ENCODE assay signal across 25 cellular contexts in the genomic region with DNA sequence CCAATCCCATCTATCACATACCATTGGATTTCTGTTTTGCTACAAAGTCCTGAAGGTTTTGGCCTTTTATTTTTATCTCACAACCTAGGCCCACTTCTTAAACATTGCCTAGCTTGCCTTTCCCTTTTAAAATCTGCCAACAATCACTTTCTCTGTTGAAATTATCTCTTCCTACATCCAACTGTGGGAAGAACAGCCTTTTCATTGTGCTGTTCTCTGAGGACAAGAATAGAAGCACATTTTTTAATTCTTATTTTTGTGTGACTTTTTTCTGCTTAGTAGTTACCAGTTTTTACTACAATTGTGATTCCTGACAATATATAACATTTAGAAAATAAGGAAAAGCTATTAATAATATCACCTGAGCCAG.
"Had no signal": no experiment of that assay in that cellular context is flagged by ENCODE, and none has a peak within 500 bp of the region (broad histone marks: within the 10 kb centered on the region; RNA-seq: fewer than 3 reads in every experiment).

No MANE protein-coding gene starts in this region.

- H3K27ac ChIP-seq: body of pancreas, esophagus muscularis mucosa, foreskin keratinocyte, gastroesophageal sphincter, VCaP had no signal

- H3K27me3 ChIP-seq: body of pancreas, esophagus muscularis mucosa, gastroesophageal sphincter had no signal

- H3K9me3 ChIP-seq: body of pancreas, esophagus muscularis mucosa, gastroesophageal sphincter had no signal

- H3K36me3 ChIP-seq: esophagus muscularis mucosa, gastroesophageal sphincter had no signal

- H3K4me3 ChIP-seq: body of pancreas, esophagus muscularis mucosa, gastroesophageal sphincter had no signal

- DNase-seq: activated CD4-positive, alpha-beta T cell treated with anti-CD3 and anti-CD28 coated beads for 1 hour; activated CD4-positive, alpha-beta T cell treated with anti-CD3 and anti-CD28 coated beads for 4 hours; activated CD4-positive, alpha-beta T cell treated with anti-CD3 and anti-CD28 coated beads, Interleukin-2, amount 50 U/mL, for 1 hour; activated CD4-positive, alpha-beta T cell treated with anti-CD3 and anti-CD28 coated beads, Interleukin-2, amount 50 U/mL, for 48 hours; activated CD8-positive, alpha-beta memory T cell treated with anti-CD3 and anti-CD28 coated beads for 24 hours; activated CD8-positive, alpha-beta T cell treated with anti-CD3 and anti-CD28 coated beads for 36 hours; activated effector memory CD4-positive, alpha-beta T cell treated with Interleukin-2 at 50 U/mL for 16 hours; activated gamma-delta T cell treated with Interleukin-2 at 50 U/mL for 16 hours; activated naive CD4-positive, alpha-beta T cell treated with anti-CD3 and anti-CD28 coated beads, Interleukin-2, amount 50 U/mL, for 16 hours; activated naive CD4-positive, alpha-beta T cell treated with Interleukin-2 at 50 U/mL for 16 hours; activated T-cell treated with anti-CD3 and anti-CD28 coated beads, Interleukin-2, amount 50 U/mL, for 4 hours; amygdala; aorta; body of pancreas; caudate nucleus; cortex of kidney; dermis blood vessel endothelial cell; effector CD4-positive, alpha-beta T cell; effector memory CD8-positive, alpha-beta T cell; erythroblast; T-helper 2 cell had no signal

- H3K4me1 ChIP-seq: body of pancreas, esophagus muscularis mucosa, foreskin keratinocyte, gastroesophageal sphincter had no signal
